Comparison of ENCODE assay signal across 21 cellular contexts in the genomic region with DNA sequence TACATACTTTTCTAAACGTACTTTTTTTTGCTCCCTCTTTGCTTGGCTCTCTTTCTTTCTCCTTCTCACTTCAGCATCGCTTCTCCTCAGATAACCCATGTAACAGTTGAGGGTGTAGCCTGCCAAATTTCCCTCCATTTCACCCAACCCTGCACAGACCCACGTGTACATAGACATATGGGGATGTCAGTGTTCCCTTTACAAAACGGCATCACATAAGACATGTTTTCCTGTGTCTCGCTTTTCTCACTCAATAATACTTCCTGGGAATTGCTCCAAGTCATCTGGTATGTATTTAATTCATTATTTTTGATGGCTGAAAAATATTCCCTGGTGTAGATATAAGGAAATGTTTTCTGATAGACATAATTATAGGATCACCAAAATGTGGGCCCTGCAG.
DNase-seq lines count a peak whose midpoint lies in the region; ATAC-seq and TF ChIP-seq lines count a peak whose summit lies in the region.
"Had no signal": no experiment of that assay in that cellular context is flagged by ENCODE, and none has a peak within 500 bp of the region (broad histone marks: within the 10 kb centered on the region; RNA-seq: fewer than 3 reads in every experiment).

No MANE protein-coding gene starts in this region.

- ATAC-seq in GM21529 (IDR thresholded peaks at IDR 0.05; ENCODE audit: unreplicated experiment): no peak

- no peaks in the 10 kb centered on the region for H3K9me3 ChIP-seq in SK-N-MC (ENCODE audit: low read depth, low read length)
- no peaks in the 10 kb centered on the region for H3K9me3 ChIP-seq in endodermal cell (ENCODE audit: control insufficient read depth, low read length)

- H3K27ac ChIP-seq in SK-N-MC (peak overlapping the region; percentile 78), endodermal cell (ENCODE audit: low read depth, low read length) (no peak overlapping the region)
- H3K27ac ChIP-seq: HL-60, KMS-11, PC-9, RWPE1 had no signal

- no peak overlapping the region for H3K4me3 Mint-ChIP-seq in endodermal cell
- H3K4me3 Mint-ChIP-seq: CD4-positive, alpha-beta memory T cell; HFFc6 had no signal

- peaks cover 3% of the 10 kb centered on the region for H3K4me1 Mint-ChIP-seq in endodermal cell

- H3K27ac Mint-ChIP-seq in endodermal cell: no peak overlapping the region
- H3K27ac Mint-ChIP-seq: CD4-positive, alpha-beta memory T cell; HFFc6 had no signal

- H3K27me3 ChIP-seq in endodermal cell (ENCODE audit: control insufficient read depth, insufficient read depth, low read length, poor library complexity, severe bottlenecking): peaks cover 20% of the 10 kb centered on the region

- TF ChIP-seq CTCF in endodermal cell (conservative IDR thresholded peaks at IDR 0.05): no peak

- H3K9ac ChIP-seq in SK-N-MC (ENCODE audit: insufficient read length): no peak overlapping the region
- no peak overlapping the region for H3K9ac ChIP-seq in endodermal cell (ENCODE audit: extremely low read depth, low read length, poor library complexity, severe bottlenecking)
- H3K9ac ChIP-seq: KMS-11 had no signal

- H3K4me1 ChIP-seq in endodermal cell (ENCODE audit: control insufficient read depth, insufficient read depth, low read length): no peaks in the 10 kb centered on the region

- no peak overlapping the region for H3K4me3 ChIP-seq in SK-N-MC
- no peak overlapping the region for H3K4me3 ChIP-seq in endodermal cell (ENCODE audit: low read length)
- H3K4me3 ChIP-seq: PC-9 had no signal

- no peaks in the 10 kb centered on the region for H3K9me3 Mint-ChIP-seq in endodermal cell
- H3K9me3 Mint-ChIP-seq: HFFc6 had no signal

- DNase-seq in NCI-H2171 treated with DMSO at 0.1 percent for 48 hours (lab: John Stamatoyannopoulos, UW): peak; percentile 54
- DNase-seq in NCI-H2171 (lab: John Stamatoyannopoulos, UW): no peak
- DNase-seq in SK-N-MC (ENCODE audit: low read depth, low spot score): no peak
- peak; percentile 2 for DNase-seq in endodermal cell
- DNase-seq in NCI-H526 (lab: John Stamatoyannopoulos, UW): no peak
- DNase-seq in activated naive CD4-positive, alpha-beta T cell treated with anti-CD3 and anti-CD28 coated beads, Interleukin-2, amount 50 U/mL, for 16 hours: no peak
- DNase-seq in cortex of kidney (lab: John Stamatoyannopoulos, UW): no peak
- DNase-seq: CD4-positive, alpha-beta memory T cell; DMS79; HFFc6; MV-4-11; NCI-H1417 treated with DMSO at 0.1 percent for 48 hours; NCI-H2029; NCI-H510A treated with DMSO at 0.1 percent for 48 hours; PC-9; SIG-M5; SW 1271 had no signal

- H3K27me3 Mint-ChIP-seq in endodermal cell (ENCODE audit: insufficient read depth): peaks cover 24% of the 10 kb centered on the region

- no peaks in the 10 kb centered on the region for H3K36me3 Mint-ChIP-seq in endodermal cell (ENCODE audit: low read depth)
- H3K36me3 Mint-ChIP-seq: CD4-positive, alpha-beta memory T cell had no signal

- WGBS in endodermal cell (ENCODE audit: insufficient coverage in 1 of 2, insufficient read length in 1 of 2), 2 experiments: 91% methylated on average over 5 of the region's 5 CpGs; no CpG with 5 or more reads in 1 of the 2 experiments

- peaks cover 50% of the 10 kb centered on the region for H3K36me3 ChIP-seq in SK-N-MC (ENCODE audit: insufficient read depth, low read length)
- no peaks in the 10 kb centered on the region for H3K36me3 ChIP-seq in endodermal cell (ENCODE audit: control insufficient read depth, insufficient read depth, low read length)

Comparison
In these comparisons a context has a peak if more than half of its experiments do, and no peak if none do; other contexts are left out.
1. DNase-seq: peak in NCI-H2171 treated with DMSO at 0.1 percent for 48 hours (single experiment) and endodermal cell (single experiment); none in NCI-H2171 (single experiment), SK-N-MC (single experiment), NCI-H526 (0 of 2), activated naive CD4-positive, alpha-beta T cell treated with anti-CD3 and anti-CD28 coated beads, Interleukin-2, amount 50 U/mL, for 16 hours (single experiment) and cortex of kidney (single experiment).